In genomic region chr4:13548059-13548983, GRCh38 we compare ENCODE assay signal across 8 cellular contexts. TPM values are rescaled to one million over a fixed set of nuclear protein-coding genes. Genes with fewer than 3 reads are reported as not detected.
DNase-seq lines count a peak whose midpoint lies in the region; ATAC-seq and TF ChIP-seq lines count a peak whose summit lies in the region.

No MANE protein-coding gene starts in this region.

- intact Hi-C loops in CD8-positive, alpha-beta T cell (cut with DNase I, micrococcal nuclease), result loop anchor here (1.0 to 5.0 kb wide), 3 partner anchors 701 to 1782 kb away; no protein-coding TSS in a partner anchor
- intact Hi-C loops in aorta (cut with DNase I), result loop anchor here (2.0 to 10.0 kb wide), 3 partner anchors 696 to 821 kb away; no protein-coding TSS in a partner anchor

- no peaks in the 10 kb centered on the region for H3K9me3 ChIP-seq in CD8-positive, alpha-beta T cell (ENCODE audit: low read length)
- no peaks in the 10 kb centered on the region for H3K9me3 ChIP-seq in aorta (ENCODE audit: control insufficient read depth, low read length)

- H3K4me1 ChIP-seq in CD8-positive, alpha-beta T cell (ENCODE audit: insufficient read depth, low read length), result peaks cover 17% of the 10 kb centered on the region
- no peaks in the 10 kb centered on the region for H3K4me1 ChIP-seq in aorta (ENCODE audit: control insufficient read depth in 1 of 2, insufficient read depth in 2 of 2, low read length in 2 of 2)

- H3K27me3 ChIP-seq in CD8-positive, alpha-beta T cell (ENCODE audit: insufficient read depth, low read length), result peaks cover 39% of the 10 kb centered on the region
- peaks cover 0 to 2% of the 10 kb centered on the region in 2 donors for H3K27me3 ChIP-seq in aorta (ENCODE audit: control insufficient read depth in 1 of 2, insufficient read depth in 2 of 2, low read length in 1 of 2)

- DNase-seq in CD8-positive, alpha-beta T cell, result no peak
- DNase-seq in mesothelial cell of epicardium (ENCODE audit: low spot score in 2 of 2, unreplicated experiment in 2 of 2), result peak in 1 of 2 experiments; percentile 37
- DNase-seq in ecto neural progenitor cell (ENCODE audit: low spot score), result no peak
- DNase-seq in aorta, result no peak
- DNase-seq in activated gamma-delta T cell (lab: John Stamatoyannopoulos, UW), result no peak

- no peaks in the 10 kb centered on the region for H3K36me3 ChIP-seq in CD8-positive, alpha-beta T cell (ENCODE audit: insufficient read depth, low read length)
- H3K36me3 ChIP-seq in aorta (ENCODE audit: control insufficient read depth in 1 of 2, insufficient read depth in 2 of 2, low read length in 1 of 2), result no peaks in the 10 kb centered on the region

- ATAC-seq in CD8-positive, alpha-beta T cell, result no peak
- ATAC-seq in GM21723 (IDR thresholded peaks at IDR 0.05; ENCODE audit: unreplicated experiment), result peak; percentile 1
- no peak for ATAC-seq in aorta (ENCODE audit: low FRiP score)
- ATAC-seq in GM19395 (IDR thresholded peaks at IDR 0.05; ENCODE audit: unreplicated experiment), result no peak

- H3K27ac ChIP-seq in CD8-positive, alpha-beta T cell (ENCODE audit: low read depth, low read length), result no peak overlapping the region
- H3K27ac ChIP-seq in aorta (ENCODE audit: low read depth in 1 of 2, low read length in 2 of 2), result no peak overlapping the region

- no peaks in the 10 kb centered on the region for H3K36me3 Mint-ChIP-seq in CD8-positive, alpha-beta T cell
- no peaks in the 10 kb centered on the region for H3K36me3 Mint-ChIP-seq in mesothelial cell of epicardium

- no peak overlapping the region for H3K4me3 ChIP-seq in CD8-positive, alpha-beta T cell (ENCODE audit: low read depth, low read length)
- H3K4me3 ChIP-seq in WI38 (ENCODE audit: low read depth, low read length) (peak overlapping the region; percentile 64), aorta (ENCODE audit: low read length in 2 of 2) (no peak overlapping the region)

- H3K4me3 Mint-ChIP-seq in CD8-positive, alpha-beta T cell, result peak overlapping the region; percentile 56
- H3K4me3 Mint-ChIP-seq in mesothelial cell of epicardium, result peak overlapping the region; percentile 68

- peaks cover 32% of the 10 kb centered on the region for H3K4me1 Mint-ChIP-seq in CD8-positive, alpha-beta T cell (ENCODE audit: low read depth)
- peaks cover 23% of the 10 kb centered on the region for H3K4me1 Mint-ChIP-seq in mesothelial cell of epicardium

- peaks cover 72% of the 10 kb centered on the region for H3K27me3 Mint-ChIP-seq in CD8-positive, alpha-beta T cell (ENCODE audit: low read depth)
- H3K27me3 Mint-ChIP-seq in mesothelial cell of epicardium (ENCODE audit: low read depth), result peaks cover 88% of the 10 kb centered on the region

- TF ChIP-seq CTCF in CD8-positive, alpha-beta T cell (IDR thresholded peaks at IDR 0.05), result no peak
- TF ChIP-seq CTCF in WI38 (IDR thresholded peaks at IDR 0.05; ENCODE audit: low read depth, low read length) (no peak), mesothelial cell of epicardium (IDR thresholded peaks at IDR 0.05; ENCODE audit: unreplicated experiment) (no peak)

- 12 to 13% methylated on average over 34 to 35 of the region's 35 CpGs for WGBS in aorta, 2 donors

- H3K9me3 Mint-ChIP-seq in CD8-positive, alpha-beta T cell, result peaks cover 6% of the 10 kb centered on the region
- peaks cover 14% of the 10 kb centered on the region for H3K9me3 Mint-ChIP-seq in mesothelial cell of epicardium

- POLR2A ChIA-PET in CD8-positive, alpha-beta T cell (lab: Charles Lee), result no interaction called here

- CTCF ChIA-PET in CD8-positive, alpha-beta T cell (lab: Charles Lee), result interaction anchor here (0.7 to 1.3 kb wide), 7 partner anchors 10 to 825 kb away, joined by 3 to 5 read pairs (median 3); no protein-coding TSS in a partner anchor

- H3K27ac Mint-ChIP-seq in CD8-positive, alpha-beta T cell, result no peak overlapping the region
- H3K27ac Mint-ChIP-seq in mesothelial cell of epicardium, result no peak overlapping the region

RNA-seq across cellular contexts. Expression of gene NKX3-2, which starts 4.0 kb away (rescaled TPM):
- not detected for total RNA-seq in CD8-positive, alpha-beta T cell
- total RNA-seq in mesothelial cell of epicardium (1.3 to 1.4 TPM (median 1.3 TPM) in 3 replicates), aorta (under 1 TPM; 0.13 to 0.18 TPM)
- not detected for polyA plus RNA-seq in aorta
